19 cellular contexts compared by ENCODE assay signal in the genomic region with DNA sequence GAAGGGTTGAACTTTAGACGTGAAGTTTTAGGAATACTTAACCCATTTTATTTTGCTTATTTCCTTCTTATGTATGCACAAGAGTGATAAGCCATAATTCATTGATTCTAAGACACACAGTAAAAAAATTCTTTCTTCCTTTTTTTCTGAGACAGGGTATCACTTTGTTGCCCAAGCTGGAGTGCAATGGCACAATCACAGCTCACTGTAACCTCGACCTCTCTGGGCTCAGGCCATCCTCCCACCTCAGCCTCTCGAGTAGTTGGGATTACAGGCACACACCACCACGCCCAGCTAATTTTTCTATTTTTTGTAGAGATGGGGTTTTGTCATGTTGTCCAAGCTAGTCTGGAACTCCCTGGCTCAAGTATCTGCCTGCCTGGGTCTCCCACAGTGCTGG. TPM values are rescaled to one million over a fixed set of nuclear protein-coding genes. Genes with fewer than 3 reads are reported as not detected.
DNase-seq lines count a peak whose midpoint lies in the region; ATAC-seq, FAIRE-seq and TF ChIP-seq lines count a peak whose summit lies in the region.
"Had no signal": no experiment of that assay in that cellular context is flagged by ENCODE, and none has a peak within 500 bp of the region (broad histone marks: within the 10 kb centered on the region; RNA-seq: fewer than 3 reads in every experiment).

No MANE protein-coding gene starts in this region.

- no peaks in the 10 kb centered on the region for H3K27me3 ChIP-seq in RWPE2 (ENCODE audit: insufficient read depth, poor library complexity, severe bottlenecking)
- 0 out of 2 replicates have a peak, but pooled peaks cover 3% of the 10 kb centered on the region for H3K27me3 ChIP-seq in HAP-1 (ENCODE audit: low read depth)

- DNase-seq in A549 (ENCODE audit: low read depth in 1 of 2, low spot score in 1 of 2) (no peak), CD1c-positive myeloid dendritic cell (ENCODE audit: extremely low spot score) (peak; percentile 57), MV-4-11 (lab: John Stamatoyannopoulos, UW) (peak; percentile 55), RWPE2 (ENCODE audit: low spot score) (no peak), endothelial cell (ENCODE audit: low spot score) (no peak), HAP-1 (ENCODE audit: low spot score in 2 of 2) (no peak), frontal cortex (ENCODE audit: low spot score in 2 of 2) (no peak)
- DNase-seq: ACHN, DMS79, HFFc6, NCI-H1092, NCI-H1436 treated with DMSO at 0.1 percent for 48 hours, NCI-H2029, NCI-H345, NCI-H524 treated with DMSO at 0.1 percent for 48 hours had no signal

- TF ChIP-seq RAD21 in A549 (conservative IDR thresholded peaks at IDR 0.05 in 1 of 2, IDR thresholded peaks at IDR 0.05 in 1 of 2) = no peak

- peak overlapping the region; percentile 59; the same call in 2 of the 3 replicates for H3K4me2 ChIP-seq in A549

- H3K4me3 Mint-ChIP-seq in endothelial cell (ENCODE audit: unreplicated experiment) = no peak overlapping the region
- H3K4me3 Mint-ChIP-seq: HFFc6 had no signal

- H3K27me3 Mint-ChIP-seq in endothelial cell (ENCODE audit: unreplicated experiment) = peaks cover 5% of the 10 kb centered on the region

- peaks cover 60% of the 10 kb centered on the region for H3K4me1 ChIP-seq in A549
- H3K4me1 ChIP-seq in RWPE2 (ENCODE audit: insufficient read depth, poor library complexity, severe bottlenecking) = peaks cover 47% of the 10 kb centered on the region
- H3K4me1 ChIP-seq in HAP-1 = no peaks in the 10 kb centered on the region

- in situ Hi-C loops in HAP-1 (cut with MboI; ENCODE audit: low sequenced_read_pairs) = no loop called here

- FAIRE-seq in A549 (lab: Jason Lieb, UNC) (no peak), frontal cortex (lab: Jason Lieb, UNC) (no peak)
- FAIRE-seq: HepG2 had no signal

- H3K4me3 ChIP-seq in A549 (no peak overlapping the region), RWPE2 (ENCODE audit: severe bottlenecking) (no peak overlapping the region), HAP-1 (no peak overlapping the region)

- CTCF ChIA-PET in A549 (lab: Yijun Ruan, JAX) = interaction anchor here (1.1 to 1.5 kb wide), 2 partner anchors 20 to 39 kb away, joined by 3 to 5 read pairs; no protein-coding TSS in a partner anchor

- 66% methylated on average over 4 of the region's 4 CpGs for WGBS in A549 (ENCODE audit: missing lambda C conversion rate)

- H3K36me3 ChIP-seq in RWPE2 (ENCODE audit: low read depth) = no peaks in the 10 kb centered on the region
- H3K36me3 ChIP-seq in HAP-1 (replicated peaks) = no peaks in the 10 kb centered on the region

- H3K9me3 ChIP-seq in A549 (peaks cover 19% of the 10 kb centered on the region), RWPE2 (ENCODE audit: severe bottlenecking) (peaks cover 3% of the 10 kb centered on the region), HAP-1 (no peaks in the 10 kb centered on the region)

- TF ChIP-seq CTCF in A549 (IDR thresholded peaks at IDR 0.05) (no peak), RWPE2 (IDR thresholded peaks at IDR 0.05; ENCODE audit: poor library complexity, severe bottlenecking) (no peak), endothelial cell (IDR thresholded peaks at IDR 0.05; ENCODE audit: unreplicated experiment) (no peak)

- ATAC-seq in A549 (no peak), RWPE2 (ENCODE audit: low read depth) (no peak), HG03196 (IDR thresholded peaks at IDR 0.05; ENCODE audit: unreplicated experiment) (no peak)
- ATAC-seq: HepG2 had no signal

- peaks cover 3% of the 10 kb centered on the region for H3K36me3 Mint-ChIP-seq in endothelial cell (ENCODE audit: low read depth, unreplicated experiment)

- H3K4me1 Mint-ChIP-seq in endothelial cell (ENCODE audit: unreplicated experiment) = peaks cover 15% of the 10 kb centered on the region

- no peaks in the 10 kb centered on the region for H3K9me3 Mint-ChIP-seq in endothelial cell (ENCODE audit: unreplicated experiment)
- H3K9me3 Mint-ChIP-seq: HFFc6 had no signal

- no peak for TF ChIP-seq EP300 in A549 (IDR thresholded peaks at IDR 0.05)

- POLR2A ChIA-PET in A549 (lab: Yijun Ruan, JAX) = interaction anchor here (0.7 kb wide), 1 partner anchor 322 kb away, joined by 3 read pairs; no protein-coding TSS in a partner anchor

- no peak overlapping the region for H3K27ac Mint-ChIP-seq in endothelial cell (ENCODE audit: unreplicated experiment)

- TF ChIP-seq POLR2A in A549 (IDR thresholded peaks at IDR 0.05; ENCODE audit: low read length) = no peak

- H3K27ac ChIP-seq in A549 = peak overlapping the region; percentile 93
- peak overlapping the region; percentile 79 for H3K27ac ChIP-seq in RWPE2 (ENCODE audit: poor library complexity, severe bottlenecking)
- H3K27ac ChIP-seq: C4-2B, KMS-11 had no signal

TF ChIP-seq in A549, 52 proteins besides CTCF, POLR2A, EP300 and RAD21:
- no peak for TF ChIP-seq ZC3H11A (IDR thresholded peaks at IDR 0.05)
- TF ChIP-seq, protein P1, sequence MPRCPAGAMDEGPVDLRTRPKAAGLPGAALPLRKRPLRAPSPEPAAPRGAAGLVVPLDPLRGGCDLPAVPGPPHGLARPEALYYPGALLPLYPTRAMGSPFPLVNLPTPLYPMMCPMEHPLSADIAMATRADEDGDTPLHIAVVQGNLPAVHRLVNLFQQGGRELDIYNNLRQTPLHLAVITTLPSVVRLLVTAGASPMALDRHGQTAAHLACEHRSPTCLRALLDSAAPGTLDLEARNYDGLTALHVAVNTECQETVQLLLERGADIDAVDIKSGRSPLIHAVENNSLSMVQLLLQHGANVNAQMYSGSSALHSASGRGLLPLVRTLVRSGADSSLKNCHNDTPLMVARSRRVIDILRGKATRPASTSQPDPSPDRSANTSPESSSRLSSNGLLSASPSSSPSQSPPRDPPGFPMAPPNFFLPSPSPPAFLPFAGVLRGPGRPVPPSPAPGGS (IDR thresholded peaks at IDR 0.05) = no peak
- no peak for TF ChIP-seq CBX2 (IDR thresholded peaks at IDR 0.05; ENCODE audit: borderline replicate concordance, low read depth)
- TF ChIP-seq FOSB (CRISPR knock-in tag; IDR thresholded peaks at IDR 0.05) = no peak
- TF ChIP-seq JUN (IDR thresholded peaks at IDR 0.05) = no peak
- TF ChIP-seq FOXS1 (CRISPR knock-in tag; IDR thresholded peaks at IDR 0.05) = no peak
- TF ChIP-seq, protein P2, sequence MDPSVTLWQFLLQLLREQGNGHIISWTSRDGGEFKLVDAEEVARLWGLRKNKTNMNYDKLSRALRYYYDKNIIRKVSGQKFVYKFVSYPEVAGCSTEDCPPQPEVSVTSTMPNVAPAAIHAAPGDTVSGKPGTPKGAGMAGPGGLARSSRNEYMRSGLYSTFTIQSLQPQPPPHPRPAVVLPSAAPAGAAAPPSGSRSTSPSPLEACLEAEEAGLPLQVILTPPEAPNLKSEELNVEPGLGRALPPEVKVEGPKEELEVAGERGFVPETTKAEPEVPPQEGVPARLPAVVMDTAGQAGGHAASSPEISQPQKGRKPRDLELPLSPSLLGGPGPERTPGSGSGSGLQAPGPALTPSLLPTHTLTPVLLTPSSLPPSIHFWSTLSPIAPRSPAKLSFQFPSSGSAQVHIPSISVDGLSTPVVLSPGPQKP (IDR thresholded peaks at IDR 0.05; ENCODE audit: low read depth, low read length) = no peak
- TF ChIP-seq KDM1A (IDR thresholded peaks at IDR 0.05; ENCODE audit: low read depth) = no peak
- no peak for TF ChIP-seq ZNF302 (CRISPR knock-in tag; IDR thresholded peaks at IDR 0.05)
- no peak for TF ChIP-seq NFE2L2 (conservative IDR thresholded peaks at IDR 0.05; ENCODE audit: low read length)
- TF ChIP-seq MYC (IDR thresholded peaks at IDR 0.05; ENCODE audit: borderline replicate concordance, low read length) = no peak
- no peak for TF ChIP-seq PHF8 (IDR thresholded peaks at IDR 0.05; ENCODE audit: borderline replicate concordance, low read depth)
- no peak for TF ChIP-seq ZFP36 (IDR thresholded peaks at IDR 0.05; ENCODE audit: borderline replicate concordance, partially characterized antibody)
- TF ChIP-seq, protein P3, sequence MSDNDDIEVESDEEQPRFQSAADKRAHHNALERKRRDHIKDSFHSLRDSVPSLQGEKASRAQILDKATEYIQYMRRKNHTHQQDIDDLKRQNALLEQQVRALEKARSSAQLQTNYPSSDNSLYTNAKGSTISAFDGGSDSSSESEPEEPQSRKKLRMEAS (IDR thresholded peaks at IDR 0.05) = no peak
- TF ChIP-seq RARB (CRISPR knock-in tag; IDR thresholded peaks at IDR 0.05) = no peak
- TF ChIP-seq, protein P4, sequence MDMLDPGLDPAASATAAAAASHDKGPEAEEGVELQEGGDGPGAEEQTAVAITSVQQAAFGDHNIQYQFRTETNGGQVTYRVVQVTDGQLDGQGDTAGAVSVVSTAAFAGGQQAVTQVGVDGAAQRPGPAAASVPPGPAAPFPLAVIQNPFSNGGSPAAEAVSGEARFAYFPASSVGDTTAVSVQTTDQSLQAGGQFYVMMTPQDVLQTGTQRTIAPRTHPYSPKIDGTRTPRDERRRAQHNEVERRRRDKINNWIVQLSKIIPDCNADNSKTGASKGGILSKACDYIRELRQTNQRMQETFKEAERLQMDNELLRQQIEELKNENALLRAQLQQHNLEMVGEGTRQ (IDR thresholded peaks at IDR 0.05) = no peak
- no peak for TF ChIP-seq RCOR1 (IDR thresholded peaks at IDR 0.05; ENCODE audit: low read depth, low read length)

RNA-seq across cellular contexts. Expression of a gene that starts 16.7 kb away (rescaled TPM):
- 67.4 and 111 TPM in 2 replicates for polyA plus RNA-seq in A549 (2011; rRNA removed)
- polyA plus RNA-seq in A549 (2012; cell fraction: cytosol; rRNA removed) = 143 and 175 TPM in 2 replicates
- polyA plus RNA-seq in A549 (2012; cell fraction: nucleus; rRNA removed) = 251 and 331 TPM in 2 replicates
- 118 to 139 TPM (median 131 TPM) in 3 replicates for polyA plus RNA-seq in A549 (2017; fragmentation: RNase III; extraction: RNeasy Plus Mini Kit Qiagen cat#74134 plus additional on column Dnase treatment)
- 35.4 and 69.5 TPM in 2 replicates for polyA minus RNA-seq in A549 (2011; rRNA and poly(A)+ RNA removed)
- total RNA-seq in endothelial cell (ENCODE audit: unreplicated experiment) = 5.7 TPM
- total RNA-seq in frontal cortex = 8.6 TPM

Comparison
In these comparisons a context has a peak if more than half of its experiments do, and no peak if none do; other contexts are left out.
1. DNase-seq: peak in CD1c-positive myeloid dendritic cell (single experiment) and MV-4-11 (single experiment); none in A549 (0 of 2), RWPE2 (single experiment), endothelial cell (single experiment), HAP-1 (0 of 2) and frontal cortex (0 of 2).